Comparison of ENCODE assay signal across 33 cellular contexts in the genomic region with DNA sequence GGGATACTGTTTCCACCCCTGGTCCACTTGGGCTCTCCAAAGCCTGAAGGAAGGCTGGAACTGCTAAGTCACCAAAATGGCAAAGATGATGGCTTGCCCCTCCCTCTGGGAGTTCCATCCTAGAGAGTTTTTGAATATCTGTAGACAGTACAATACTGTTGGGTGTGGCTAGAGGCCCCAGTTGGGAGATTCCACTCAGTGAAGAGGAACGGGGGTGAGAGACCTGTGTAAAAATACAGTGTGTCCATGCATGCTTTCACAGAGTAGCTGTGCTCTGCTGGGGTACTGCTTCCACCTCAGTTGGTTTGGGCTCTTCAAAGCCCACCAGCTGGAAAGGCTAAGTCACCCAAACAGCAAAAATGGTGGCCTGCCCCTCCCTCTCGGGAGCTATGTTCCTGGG.
"Had no signal": no experiment of that assay in that cellular context is flagged by ENCODE, and none has a peak within 500 bp of the region (broad histone marks: within the 10 kb centered on the region; RNA-seq: fewer than 3 reads in every experiment).

No MANE protein-coding gene starts in this region.

- H3K4me3 ChIP-seq: adrenal gland, ascending aorta, body of pancreas, breast epithelium, cardiac muscle cell had no signal

- DNase-seq: activated effector memory CD4-positive, alpha-beta T cell treated with anti-CD3 and anti-CD28 coated beads, Interleukin-2, amount 50 U/mL, for 16 hours; activated effector memory CD4-positive, alpha-beta T cell treated with Interleukin-2 at 50 U/mL for 16 hours; activated gamma-delta T cell; activated gamma-delta T cell treated with Interleukin-2 at 50 U/mL for 16 hours; activated naive CD4-positive, alpha-beta T cell; activated naive CD4-positive, alpha-beta T cell treated with anti-CD3 and anti-CD28 coated beads for 36 hours; activated naive CD4-positive, alpha-beta T cell treated with anti-CD3 and anti-CD28 coated beads, Interleukin-2, amount 10 ng/mL, durations not matched to agents 7 days and 5 days; activated naive CD4-positive, alpha-beta T cell treated with anti-CD3 and anti-CD28 coated beads, Interleukin-2, amount 50 U/mL, for 16 hours; activated naive CD4-positive, alpha-beta T cell treated with Interleukin-2 at 50 U/mL for 16 hours; activated naive CD8-positive, alpha-beta T cell treated with anti-CD3 and anti-CD28 coated beads for 36 hours; activated naive CD8-positive, alpha-beta T cell treated with anti-CD3 and anti-CD28 coated beads, Interleukin-2, amount 10 ng/mL, durations not matched to agents 7 days and 5 days; activated naive CD8-positive, alpha-beta T cell treated with anti-CD3 and anti-CD28 coated beads, Interleukin-2, amount 50 U/mL, for 24 hours; activated T-cell treated with anti-CD3 and anti-CD28 coated beads, Interleukin-2, amount 50 U/mL, for 1 hour; activated T-cell treated with anti-CD3 and anti-CD28 coated beads, Interleukin-2, amount 50 U/mL, for 24 hours; activated T-cell treated with anti-CD3 and anti-CD28 coated beads, Interleukin-2, amount 50 U/mL, for 4 hours; activated T-cell treated with anti-CD3 and anti-CD28 coated beads, Interleukin-2, amount 50 U/mL, for 48 hours; activated T-cell treated with anti-CD3 and anti-CD28 coated beads, Interleukin-2, amount 50 U/mL, for 72 hours; adrenal gland; amniotic stem cell; amygdala; anterior cingulate cortex; aorta; body of pancreas; brain microvascular endothelial cell; caudate nucleus; central memory CD4-positive, alpha-beta T cell; cerebellar nuclear complex had no signal

- H3K36me3 ChIP-seq: adrenal gland, ascending aorta, brain microvascular endothelial cell, breast epithelium, cardiac muscle cell had no signal

- H3K4me1 ChIP-seq: adrenal gland, ascending aorta, body of pancreas, breast epithelium had no signal

- FAIRE-seq: astrocyte had no signal

- ATAC-seq: activated naive CD4-positive, alpha-beta T cell treated with anti-CD3 and anti-CD28 coated beads, Interleukin-2, amount 50 U/mL, for 72 hours; activated naive CD8-positive, alpha-beta T cell treated with anti-CD3 and anti-CD28 coated beads, Interleukin-2, amount 50 U/mL, for 24 hours; activated T-cell treated with anti-CD3 and anti-CD28 coated beads, Interleukin-2, amount 50 U/mL, for 4 hours; activated T-cell treated with anti-CD3 and anti-CD28 coated beads, Interleukin-2, amount 50 U/mL, for 72 hours; activated T-helper 17 cell treated with anti-CD3 and anti-CD28 coated beads, Interleukin-2, amount 50 U/mL, for 72 hours; body of pancreas had no signal

- H3K9me3 ChIP-seq: adrenal gland, ascending aorta, body of pancreas, breast epithelium had no signal

- H3K27me3 ChIP-seq: adrenal gland, ascending aorta, body of pancreas, brain microvascular endothelial cell, cardiac muscle cell had no signal

- H3K27ac ChIP-seq: adrenal gland, ascending aorta, body of pancreas, brain microvascular endothelial cell, breast epithelium, cardiac muscle cell had no signal
